In genomic region chr16:57608462-57609113, GRCh38 we compare ENCODE assay signal across 17 cellular contexts. TPM values are rescaled to one million over a fixed set of nuclear protein-coding genes. Genes with fewer than 3 reads are reported as not detected.
DNase-seq lines count a peak whose midpoint lies in the region; ATAC-seq, FAIRE-seq and TF ChIP-seq lines count a peak whose summit lies in the region.
"Had no signal": no experiment of that assay in that cellular context is flagged by ENCODE, and none has a peak within 500 bp of the region (broad histone marks: within the 10 kb centered on the region; RNA-seq: fewer than 3 reads in every experiment).

No MANE protein-coding gene starts in this region.

- no peak for TF ChIP-seq POLR2A in GM12891 (IDR thresholded peaks at IDR 0.05; ENCODE audit: low read depth, low read length)

- no peaks in the 10 kb centered on the region for H3K36me3 Mint-ChIP-seq in activated naive CD4-positive, alpha-beta T cell treated with anti-CD3 and anti-CD28 coated beads, Interleukin-2, amount 50 U/mL, for 24 hours
- peaks cover 7% of the 10 kb centered on the region for H3K36me3 Mint-ChIP-seq in activated CD8-positive, alpha-beta T cell treated with anti-CD3 and anti-CD28 coated beads, Interleukin-2, amount 10 ng/mL, durations not matched to agents 7 days and 5 days (ENCODE audit: low read depth)
- H3K36me3 Mint-ChIP-seq in immature natural killer cell, result peaks cover under 1 to 15% (median 5%) of the 10 kb centered on the region in 3 donors
- H3K36me3 Mint-ChIP-seq in type B pancreatic cell, result no peaks in the 10 kb centered on the region

- CTCF ChIA-PET in activated CD8-positive, alpha-beta T cell treated with anti-CD3 and anti-CD28 coated beads, Interleukin-2, amount 10 ng/mL, durations not matched to agents 7 days and 5 days (lab: Charles Lee), result interaction anchor here (0.8 to 7.7 kb wide), 15 partner anchors 9 to 148 kb away, joined by 3 to 134 read pairs (median 8); partner anchors contain the start of gene ADGRG1

- POLR2A ChIA-PET in activated CD8-positive, alpha-beta T cell treated with anti-CD3 and anti-CD28 coated beads, Interleukin-2, amount 10 ng/mL, durations not matched to agents 7 days and 5 days (lab: Charles Lee), result interaction anchor here (1.1 to 3.0 kb wide), 6 partner anchors 9 to 33 kb away, joined by 3 to 34 read pairs (median 5); no protein-coding TSS in a partner anchor

- peak overlapping the region; percentile 55 for H3K27ac Mint-ChIP-seq in activated naive CD4-positive, alpha-beta T cell treated with anti-CD3 and anti-CD28 coated beads, Interleukin-2, amount 50 U/mL, for 24 hours
- H3K27ac Mint-ChIP-seq in activated CD8-positive, alpha-beta T cell treated with anti-CD3 and anti-CD28 coated beads, Interleukin-2, amount 10 ng/mL, durations not matched to agents 7 days and 5 days, result peak overlapping the region; percentile 96
- H3K27ac Mint-ChIP-seq in immature natural killer cell (peak overlapping the region; percentile 92 to 99 (median 99)), type B pancreatic cell (no peak overlapping the region)

- no peak for DNase-seq in activated naive CD4-positive, alpha-beta T cell treated with Interleukin-2 at 50 U/mL for 16 hours
- DNase-seq in activated CD8-positive, alpha-beta T cell treated with anti-CD3 and anti-CD28 coated beads, Interleukin-2, amount 10 ng/mL, durations not matched to agents 7 days and 5 days, result no peak
- no peak for DNase-seq in immature natural killer cell
- DNase-seq in type B pancreatic cell (ENCODE audit: extremely low spot score, unreplicated experiment), result peak; percentile 29
- DNase-seq in GM12891 (ENCODE audit: insufficient read length, low spot score), result no peak
- no peak for DNase-seq in sciatic nerve (ENCODE audit: low spot score)
- DNase-seq in AG08396 (ENCODE audit: low spot score), result no peak
- DNase-seq: foreskin fibroblast, NCI-H1436 treated with DMSO at 0.1 percent for 48 hours, NCI-H345, psoas muscle, SIG-M5 had no signal

- intact Hi-C loops in sciatic nerve (cut with DNase I), result no loop called here

- no peak for TF ChIP-seq CTCF in type B pancreatic cell (conservative IDR thresholded peaks at IDR 0.05)

- no peak overlapping the region for H3K4me3 Mint-ChIP-seq in activated naive CD4-positive, alpha-beta T cell treated with anti-CD3 and anti-CD28 coated beads, Interleukin-2, amount 50 U/mL, for 24 hours
- no peak overlapping the region for H3K4me3 Mint-ChIP-seq in activated CD8-positive, alpha-beta T cell treated with anti-CD3 and anti-CD28 coated beads, Interleukin-2, amount 10 ng/mL, durations not matched to agents 7 days and 5 days
- H3K4me3 Mint-ChIP-seq in immature natural killer cell (peak overlapping the region in 4 of 5 donors; percentile 8 to 42 (median 16)), type B pancreatic cell (no peak overlapping the region)

- no peaks in the 10 kb centered on the region for H3K27me3 Mint-ChIP-seq in activated naive CD4-positive, alpha-beta T cell treated with anti-CD3 and anti-CD28 coated beads, Interleukin-2, amount 50 U/mL, for 24 hours
- no peaks in the 10 kb centered on the region for H3K27me3 Mint-ChIP-seq in activated CD8-positive, alpha-beta T cell treated with anti-CD3 and anti-CD28 coated beads, Interleukin-2, amount 10 ng/mL, durations not matched to agents 7 days and 5 days (ENCODE audit: low read depth)
- peaks cover 0 to 19% (median 10%) of the 10 kb centered on the region in 3 donors for H3K27me3 Mint-ChIP-seq in immature natural killer cell (ENCODE audit: low read depth in 3 of 3)
- no peaks in the 10 kb centered on the region for H3K27me3 Mint-ChIP-seq in type B pancreatic cell
- H3K27me3 Mint-ChIP-seq: naive thymus-derived CD4-positive, alpha-beta T cell had no signal

- no peak for ATAC-seq in activated CD8-positive, alpha-beta T cell treated with anti-CD3 and anti-CD28 coated beads, Interleukin-2, amount 10 ng/mL, durations not matched to agents 7 days and 5 days
- no peak for ATAC-seq in sciatic nerve
- ATAC-seq: psoas muscle had no signal

- H3K4me1 Mint-ChIP-seq in activated naive CD4-positive, alpha-beta T cell treated with anti-CD3 and anti-CD28 coated beads, Interleukin-2, amount 50 U/mL, for 24 hours, result peaks cover 26% of the 10 kb centered on the region
- peaks cover 73% of the 10 kb centered on the region for H3K4me1 Mint-ChIP-seq in activated CD8-positive, alpha-beta T cell treated with anti-CD3 and anti-CD28 coated beads, Interleukin-2, amount 10 ng/mL, durations not matched to agents 7 days and 5 days (ENCODE audit: low read depth)
- peaks cover 76 to 84% of the 10 kb centered on the region in 2 donors for H3K4me1 Mint-ChIP-seq in immature natural killer cell
- H3K4me1 Mint-ChIP-seq in type B pancreatic cell (ENCODE audit: unreplicated experiment), result peaks cover 4% of the 10 kb centered on the region

- H3K9me3 Mint-ChIP-seq in activated naive CD4-positive, alpha-beta T cell treated with anti-CD3 and anti-CD28 coated beads, Interleukin-2, amount 50 U/mL, for 24 hours, result no peaks in the 10 kb centered on the region
- no peaks in the 10 kb centered on the region for H3K9me3 Mint-ChIP-seq in activated CD8-positive, alpha-beta T cell treated with anti-CD3 and anti-CD28 coated beads, Interleukin-2, amount 10 ng/mL, durations not matched to agents 7 days and 5 days (ENCODE audit: insufficient read depth)
- H3K9me3 Mint-ChIP-seq in immature natural killer cell, result no peaks in the 10 kb centered on the region
- H3K9me3 Mint-ChIP-seq in type B pancreatic cell, result no peaks in the 10 kb centered on the region
- H3K9me3 Mint-ChIP-seq: naive thymus-derived CD4-positive, alpha-beta T cell had no signal

- no peak for FAIRE-seq in GM12891 (lab: Jason Lieb, UNC)
- FAIRE-seq: D721Med had no signal

TF ChIP-seq in GM12891, 5 proteins besides CTCF, POLR2A, EP300 and RAD21:
- TF ChIP-seq POLR2AphosphoS5 (IDR thresholded peaks at IDR 0.05; ENCODE audit: low read depth, low read length) (no peak), POU2F2 (IDR thresholded peaks at IDR 0.05; ENCODE audit: low read depth, low read length) (no peak), PAX5 (IDR thresholded peaks at IDR 0.05; ENCODE audit: insufficient read depth, low read length, severe bottlenecking) (no peak), SPI1 (IDR thresholded peaks at IDR 0.05; ENCODE audit: low read depth, low read length) (no peak), TAF1 (IDR thresholded peaks at IDR 0.05; ENCODE audit: low read depth, low read length) (no peak)

RNA-seq across cellular contexts. Expression of gene ADGRG1, which starts 19.8 kb away (rescaled TPM):
- total RNA-seq in activated CD8-positive, alpha-beta T cell treated with anti-CD3 and anti-CD28 coated beads, Interleukin-2, amount 10 ng/mL, durations not matched to agents 7 days and 5 days, result 1 to 10 TPM; 3.3 to 3.7 TPM
- polyA plus RNA-seq in immature natural killer cell, result 100 to 1,000 TPM; 218 to 784 (median 395) TPM
- total RNA-seq in type B pancreatic cell (ENCODE audit: low replicate concordance) (41.1 and 61.0 TPM in 2 replicates), sciatic nerve (47.4 TPM)
- polyA plus RNA-seq in GM12891 (2012; ENCODE audit: low read depth, missing spikeins), result 1.1 TPM

RNA-seq across cellular contexts. Expression of gene ADGRG3, which starts 59.5 kb away (rescaled TPM):
- under 1 TPM in 1 of 2 experiments, not detected in 1; 0.13 TPM for total RNA-seq in activated CD8-positive, alpha-beta T cell treated with anti-CD3 and anti-CD28 coated beads, Interleukin-2, amount 10 ng/mL, durations not matched to agents 7 days and 5 days
- 10 to 100 TPM; 13.1 to 18.4 (median 15.7) TPM for polyA plus RNA-seq in immature natural killer cell
- total RNA-seq in type B pancreatic cell (ENCODE audit: low replicate concordance) (not detected in 2 replicates), sciatic nerve (4.6 TPM)
- polyA plus RNA-seq in GM12891 (2012; ENCODE audit: low read depth, missing spikeins), result not detected
- total RNA-seq: LHCN-M2; T-helper 2 cell treated with Interferon-gamma antibody and Interleukin-4, amounts not matched to agents 100 ng/mL and 5 ng/mL, for 36 hours had no signal
- polyA plus RNA-seq: naive thymus-derived CD4-positive, alpha-beta T cell had no signal

Comparison
In these comparisons a context has a peak if more than half of its experiments do, and no peak if none do; other contexts are left out.
1. H3K4me3 Mint-ChIP-seq: peak in immature natural killer cell (4 of 5); none in activated naive CD4-positive, alpha-beta T cell treated with anti-CD3 and anti-CD28 coated beads, Interleukin-2, amount 50 U/mL, for 24 hours (single experiment), activated CD8-positive, alpha-beta T cell treated with anti-CD3 and anti-CD28 coated beads, Interleukin-2, amount 10 ng/mL, durations not matched to agents 7 days and 5 days (single experiment) and type B pancreatic cell (single experiment).